Comparison of ENCODE assay signal across 1 cellular context in the genomic region with DNA sequence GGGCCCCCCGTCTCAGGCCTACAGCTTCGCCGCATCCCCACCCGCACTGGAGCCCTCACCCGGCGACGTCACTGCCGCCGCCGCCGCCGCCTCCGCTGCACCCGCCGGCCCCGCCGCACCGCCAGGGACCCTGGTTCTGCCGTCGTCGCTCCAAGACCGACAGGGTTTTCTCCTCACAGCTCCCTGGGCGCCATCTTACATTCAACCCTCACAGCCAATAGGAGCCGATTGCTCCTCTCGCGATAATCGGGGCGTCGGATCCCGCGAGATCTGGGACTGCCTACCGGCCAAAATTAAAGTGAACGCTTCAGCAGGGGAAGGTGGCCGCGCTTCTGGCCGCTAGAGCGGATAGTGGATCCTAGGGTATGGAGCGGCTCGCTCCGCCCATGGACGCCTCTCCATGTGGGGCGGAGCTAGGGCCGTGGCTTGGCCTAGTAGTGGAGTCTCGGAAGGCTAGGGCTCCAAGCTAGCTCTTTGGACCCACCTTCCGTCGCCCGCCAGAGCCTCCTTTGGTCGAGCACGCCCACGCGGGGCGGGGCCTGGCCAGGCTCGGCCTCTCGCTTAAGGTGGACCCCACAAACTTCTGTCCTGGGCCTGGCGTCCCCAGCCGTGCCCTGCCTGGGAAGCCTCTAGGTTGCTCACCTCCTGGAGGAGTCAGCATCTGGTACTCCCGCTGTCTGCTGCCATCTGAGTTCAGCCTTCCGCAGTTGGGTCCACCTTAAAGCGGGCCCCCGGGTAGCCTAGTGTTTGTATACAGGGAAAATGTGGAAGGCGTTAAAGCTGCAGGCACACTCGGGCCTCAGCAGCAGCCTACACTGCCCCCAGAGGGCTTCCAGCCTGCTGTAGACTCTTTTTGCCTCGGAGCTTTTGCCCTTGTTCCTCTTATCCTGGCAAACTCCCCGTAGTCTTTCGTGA.
TF ChIP-seq lines count a peak whose summit lies in the region.

A gene with protein sequence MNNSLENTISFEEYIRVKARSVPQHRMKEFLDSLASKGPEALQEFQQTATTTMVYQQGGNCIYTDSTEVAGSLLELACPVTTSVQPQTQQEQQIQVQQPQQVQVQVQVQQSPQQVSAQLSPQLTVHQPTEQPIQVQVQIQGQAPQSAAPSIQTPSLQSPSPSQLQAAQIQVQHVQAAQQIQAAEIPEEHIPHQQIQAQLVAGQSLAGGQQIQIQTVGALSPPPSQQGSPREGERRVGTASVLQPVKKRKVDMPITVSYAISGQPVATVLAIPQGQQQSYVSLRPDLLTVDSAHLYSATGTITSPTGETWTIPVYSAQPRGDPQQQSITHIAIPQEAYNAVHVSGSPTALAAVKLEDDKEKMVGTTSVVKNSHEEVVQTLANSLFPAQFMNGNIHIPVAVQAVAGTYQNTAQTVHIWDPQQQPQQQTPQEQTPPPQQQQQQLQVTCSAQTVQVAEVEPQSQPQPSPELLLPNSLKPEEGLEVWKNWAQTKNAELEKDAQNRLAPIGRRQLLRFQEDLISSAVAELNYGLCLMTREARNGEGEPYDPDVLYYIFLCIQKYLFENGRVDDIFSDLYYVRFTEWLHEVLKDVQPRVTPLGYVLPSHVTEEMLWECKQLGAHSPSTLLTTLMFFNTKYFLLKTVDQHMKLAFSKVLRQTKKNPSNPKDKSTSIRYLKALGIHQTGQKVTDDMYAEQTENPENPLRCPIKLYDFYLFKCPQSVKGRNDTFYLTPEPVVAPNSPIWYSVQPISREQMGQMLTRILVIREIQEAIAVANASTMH (minus strand): TSS at position 219 of the 915 bp plus-strand sequence. CDS start 17,054 bp downstream, outside the sequence.

TF ChIP-seq in HepG2, 621 proteins besides CTCF, POLR2A, EP300 and RAD21 (continued from another document and continues in another):
- TF ChIP-seq, protein P1, sequence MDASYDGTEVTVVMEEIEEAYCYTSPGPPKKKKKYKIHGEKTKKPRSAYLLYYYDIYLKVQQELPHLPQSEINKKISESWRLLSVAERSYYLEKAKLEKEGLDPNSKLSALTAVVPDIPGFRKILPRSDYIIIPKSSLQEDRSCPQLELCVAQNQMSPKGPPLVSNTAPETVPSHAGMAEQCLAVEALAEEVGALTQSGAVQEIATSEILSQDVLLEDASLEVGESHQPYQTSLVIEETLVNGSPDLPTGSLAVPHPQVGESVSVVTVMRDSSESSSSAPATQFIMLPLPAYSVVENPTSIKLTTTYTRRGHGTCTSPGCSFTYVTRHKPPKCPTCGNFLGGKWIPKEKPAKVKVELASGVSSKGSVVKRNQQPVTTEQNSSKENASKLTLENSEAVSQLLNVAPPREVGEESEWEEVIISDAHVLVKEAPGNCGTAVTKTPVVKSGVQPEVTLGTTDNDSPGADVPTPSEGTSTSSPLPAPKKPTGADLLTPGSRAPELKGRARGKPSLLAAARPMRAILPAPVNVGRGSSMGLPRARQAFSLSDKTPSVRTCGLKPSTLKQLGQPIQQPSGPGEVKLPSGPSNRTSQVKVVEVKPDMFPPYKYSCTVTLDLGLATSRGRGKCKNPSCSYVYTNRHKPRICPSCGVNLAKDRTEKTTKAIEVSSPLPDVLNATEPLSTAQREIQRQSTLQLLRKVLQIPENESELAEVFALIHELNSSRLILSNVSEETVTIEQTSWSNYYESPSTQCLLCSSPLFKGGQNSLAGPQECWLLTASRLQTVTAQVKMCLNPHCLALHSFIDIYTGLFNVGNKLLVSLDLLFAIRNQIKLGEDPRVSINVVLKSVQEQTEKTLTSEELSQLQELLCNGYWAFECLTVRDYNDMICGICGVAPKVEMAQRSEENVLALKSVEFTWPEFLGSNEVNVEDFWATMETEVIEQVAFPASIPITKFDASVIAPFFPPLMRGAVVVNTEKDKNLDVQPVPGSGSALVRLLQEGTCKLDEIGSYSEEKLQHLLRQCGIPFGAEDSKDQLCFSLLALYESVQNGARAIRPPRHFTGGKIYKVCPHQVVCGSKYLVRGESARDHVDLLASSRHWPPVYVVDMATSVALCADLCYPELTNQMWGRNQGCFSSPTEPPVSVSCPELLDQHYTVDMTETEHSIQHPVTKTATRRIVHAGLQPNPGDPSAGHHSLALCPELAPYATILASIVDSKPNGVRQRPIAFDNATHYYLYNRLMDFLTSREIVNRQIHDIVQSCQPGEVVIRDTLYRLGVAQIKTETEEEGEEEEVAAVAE (CRISPR knock-in tag; IDR thresholded peaks at IDR 0.05; ENCODE audit: borderline replicate concordance), result peak; percentile 17; the same call in 1 of the 2 replicates
- TF ChIP-seq ZFP36 (IDR thresholded peaks at IDR 0.05; ENCODE audit: borderline replicate concordance, low read depth, low read length, partially characterized antibody) (no peak), ZNF558 (CRISPR knock-in tag; IDR thresholded peaks at IDR 0.05; ENCODE audit: borderline replicate concordance) (no peak), NPAS2 (CRISPR knock-in tag; IDR thresholded peaks at IDR 0.05; ENCODE audit: borderline replicate concordance) (no peak), SIN3B (IDR thresholded peaks at IDR 0.05; ENCODE audit: low read length) (peak; percentile 89), RARA (CRISPR knock-in tag; IDR thresholded peaks at IDR 0.05) (no peak; the same call in 1 of the 2 replicates), ZFP62 (CRISPR knock-in tag; IDR thresholded peaks at IDR 0.05) (no peak), HOXA5 (CRISPR knock-in tag; IDR thresholded peaks at IDR 0.05) (no peak), ZNF644 (CRISPR knock-in tag; IDR thresholded peaks at IDR 0.05; ENCODE audit: low read depth) (no peak), ELF1 (CRISPR knock-in tag; IDR thresholded peaks at IDR 0.05) (no peak; the same call in 1 of the 2 replicates), ZNF550 (CRISPR knock-in tag; IDR thresholded peaks at IDR 0.05; ENCODE audit: borderline replicate concordance) (no peak), ZNF891 (CRISPR knock-in tag; IDR thresholded peaks at IDR 0.05) (peak; percentile 4; the same call in 1 of the 2 replicates), ZNF616 (CRISPR knock-in tag; IDR thresholded peaks at IDR 0.05; ENCODE audit: low read depth) (peak; percentile 37), ADNP (CRISPR knock-in tag; IDR thresholded peaks at IDR 0.05) (no peak), RXRB (CRISPR knock-in tag; IDR thresholded peaks at IDR 0.05; ENCODE audit: borderline replicate concordance) (0 out of 2 replicates have a peak, but pooled peaks have one; percentile 44), GATAD1 (CRISPR knock-in tag; IDR thresholded peaks at IDR 0.05) (peak; percentile 94), KLF11 (CRISPR knock-in tag; IDR thresholded peaks at IDR 0.05) (no peak; the same call in 1 of the 2 replicates), SRSF4 (IDR thresholded peaks at IDR 0.05; ENCODE audit: low read depth, low read length, poor library complexity, severe bottlenecking) (no peak), POLR2AphosphoS5 (IDR thresholded peaks at IDR 0.05; ENCODE audit: low read depth, low read length) (peak; percentile 78), ZNF792 (CRISPR knock-in tag; IDR thresholded peaks at IDR 0.05) (peak; percentile 55; the same call in 1 of the 2 replicates), ZC3H13 (CRISPR knock-in tag; IDR thresholded peaks at IDR 0.05) (peak; percentile 91)
- TF ChIP-seq, protein P2, sequence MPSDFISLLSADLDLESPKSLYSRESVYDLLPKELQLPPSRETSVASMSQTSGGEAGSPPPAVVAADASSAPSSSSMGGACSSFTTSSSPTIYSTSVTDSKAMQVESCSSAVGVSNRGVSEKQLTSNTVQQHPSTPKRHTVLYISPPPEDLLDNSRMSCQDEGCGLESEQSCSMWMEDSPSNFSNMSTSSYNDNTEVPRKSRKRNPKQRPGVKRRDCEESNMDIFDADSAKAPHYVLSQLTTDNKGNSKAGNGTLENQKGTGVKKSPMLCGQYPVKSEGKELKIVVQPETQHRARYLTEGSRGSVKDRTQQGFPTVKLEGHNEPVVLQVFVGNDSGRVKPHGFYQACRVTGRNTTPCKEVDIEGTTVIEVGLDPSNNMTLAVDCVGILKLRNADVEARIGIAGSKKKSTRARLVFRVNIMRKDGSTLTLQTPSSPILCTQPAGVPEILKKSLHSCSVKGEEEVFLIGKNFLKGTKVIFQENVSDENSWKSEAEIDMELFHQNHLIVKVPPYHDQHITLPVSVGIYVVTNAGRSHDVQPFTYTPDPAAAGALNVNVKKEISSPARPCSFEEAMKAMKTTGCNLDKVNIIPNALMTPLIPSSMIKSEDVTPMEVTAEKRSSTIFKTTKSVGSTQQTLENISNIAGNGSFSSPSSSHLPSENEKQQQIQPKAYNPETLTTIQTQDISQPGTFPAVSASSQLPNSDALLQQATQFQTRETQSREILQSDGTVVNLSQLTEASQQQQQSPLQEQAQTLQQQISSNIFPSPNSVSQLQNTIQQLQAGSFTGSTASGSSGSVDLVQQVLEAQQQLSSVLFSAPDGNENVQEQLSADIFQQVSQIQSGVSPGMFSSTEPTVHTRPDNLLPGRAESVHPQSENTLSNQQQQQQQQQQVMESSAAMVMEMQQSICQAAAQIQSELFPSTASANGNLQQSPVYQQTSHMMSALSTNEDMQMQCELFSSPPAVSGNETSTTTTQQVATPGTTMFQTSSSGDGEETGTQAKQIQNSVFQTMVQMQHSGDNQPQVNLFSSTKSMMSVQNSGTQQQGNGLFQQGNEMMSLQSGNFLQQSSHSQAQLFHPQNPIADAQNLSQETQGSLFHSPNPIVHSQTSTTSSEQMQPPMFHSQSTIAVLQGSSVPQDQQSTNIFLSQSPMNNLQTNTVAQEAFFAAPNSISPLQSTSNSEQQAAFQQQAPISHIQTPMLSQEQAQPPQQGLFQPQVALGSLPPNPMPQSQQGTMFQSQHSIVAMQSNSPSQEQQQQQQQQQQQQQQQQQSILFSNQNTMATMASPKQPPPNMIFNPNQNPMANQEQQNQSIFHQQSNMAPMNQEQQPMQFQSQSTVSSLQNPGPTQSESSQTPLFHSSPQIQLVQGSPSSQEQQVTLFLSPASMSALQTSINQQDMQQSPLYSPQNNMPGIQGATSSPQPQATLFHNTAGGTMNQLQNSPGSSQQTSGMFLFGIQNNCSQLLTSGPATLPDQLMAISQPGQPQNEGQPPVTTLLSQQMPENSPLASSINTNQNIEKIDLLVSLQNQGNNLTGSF (CRISPR knock-in tag; IDR thresholded peaks at IDR 0.05), result no peak
- TF ChIP-seq, protein P3, sequence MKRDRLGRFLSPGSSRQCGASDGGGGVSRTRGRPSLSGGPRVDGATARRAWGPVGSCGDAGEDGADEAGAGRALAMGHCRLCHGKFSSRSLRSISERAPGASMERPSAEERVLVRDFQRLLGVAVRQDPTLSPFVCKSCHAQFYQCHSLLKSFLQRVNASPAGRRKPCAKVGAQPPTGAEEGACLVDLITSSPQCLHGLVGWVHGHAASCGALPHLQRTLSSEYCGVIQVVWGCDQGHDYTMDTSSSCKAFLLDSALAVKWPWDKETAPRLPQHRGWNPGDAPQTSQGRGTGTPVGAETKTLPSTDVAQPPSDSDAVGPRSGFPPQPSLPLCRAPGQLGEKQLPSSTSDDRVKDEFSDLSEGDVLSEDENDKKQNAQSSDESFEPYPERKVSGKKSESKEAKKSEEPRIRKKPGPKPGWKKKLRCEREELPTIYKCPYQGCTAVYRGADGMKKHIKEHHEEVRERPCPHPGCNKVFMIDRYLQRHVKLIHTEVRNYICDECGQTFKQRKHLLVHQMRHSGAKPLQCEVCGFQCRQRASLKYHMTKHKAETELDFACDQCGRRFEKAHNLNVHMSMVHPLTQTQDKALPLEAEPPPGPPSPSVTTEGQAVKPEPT (CRISPR knock-in tag; IDR thresholded peaks at IDR 0.05; ENCODE audit: low read depth), result peak; percentile 100
- TF ChIP-seq, protein P4, sequence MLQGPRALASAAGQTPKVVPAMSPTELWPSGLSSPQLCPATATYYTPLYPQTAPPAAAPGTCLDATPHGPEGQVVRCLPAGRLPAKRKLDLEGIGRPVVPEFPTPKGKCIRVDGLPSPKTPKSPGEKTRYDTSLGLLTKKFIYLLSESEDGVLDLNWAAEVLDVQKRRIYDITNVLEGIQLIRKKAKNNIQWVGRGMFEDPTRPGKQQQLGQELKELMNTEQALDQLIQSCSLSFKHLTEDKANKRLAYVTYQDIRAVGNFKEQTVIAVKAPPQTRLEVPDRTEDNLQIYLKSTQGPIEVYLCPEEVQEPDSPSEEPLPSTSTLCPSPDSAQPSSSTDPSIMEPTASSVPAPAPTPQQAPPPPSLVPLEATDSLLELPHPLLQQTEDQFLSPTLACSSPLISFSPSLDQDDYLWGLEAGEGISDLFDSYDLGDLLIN (CRISPR knock-in tag; IDR thresholded peaks at IDR 0.05; ENCODE audit: borderline replicate concordance), result no peak
- TF ChIP-seq, protein P5, sequence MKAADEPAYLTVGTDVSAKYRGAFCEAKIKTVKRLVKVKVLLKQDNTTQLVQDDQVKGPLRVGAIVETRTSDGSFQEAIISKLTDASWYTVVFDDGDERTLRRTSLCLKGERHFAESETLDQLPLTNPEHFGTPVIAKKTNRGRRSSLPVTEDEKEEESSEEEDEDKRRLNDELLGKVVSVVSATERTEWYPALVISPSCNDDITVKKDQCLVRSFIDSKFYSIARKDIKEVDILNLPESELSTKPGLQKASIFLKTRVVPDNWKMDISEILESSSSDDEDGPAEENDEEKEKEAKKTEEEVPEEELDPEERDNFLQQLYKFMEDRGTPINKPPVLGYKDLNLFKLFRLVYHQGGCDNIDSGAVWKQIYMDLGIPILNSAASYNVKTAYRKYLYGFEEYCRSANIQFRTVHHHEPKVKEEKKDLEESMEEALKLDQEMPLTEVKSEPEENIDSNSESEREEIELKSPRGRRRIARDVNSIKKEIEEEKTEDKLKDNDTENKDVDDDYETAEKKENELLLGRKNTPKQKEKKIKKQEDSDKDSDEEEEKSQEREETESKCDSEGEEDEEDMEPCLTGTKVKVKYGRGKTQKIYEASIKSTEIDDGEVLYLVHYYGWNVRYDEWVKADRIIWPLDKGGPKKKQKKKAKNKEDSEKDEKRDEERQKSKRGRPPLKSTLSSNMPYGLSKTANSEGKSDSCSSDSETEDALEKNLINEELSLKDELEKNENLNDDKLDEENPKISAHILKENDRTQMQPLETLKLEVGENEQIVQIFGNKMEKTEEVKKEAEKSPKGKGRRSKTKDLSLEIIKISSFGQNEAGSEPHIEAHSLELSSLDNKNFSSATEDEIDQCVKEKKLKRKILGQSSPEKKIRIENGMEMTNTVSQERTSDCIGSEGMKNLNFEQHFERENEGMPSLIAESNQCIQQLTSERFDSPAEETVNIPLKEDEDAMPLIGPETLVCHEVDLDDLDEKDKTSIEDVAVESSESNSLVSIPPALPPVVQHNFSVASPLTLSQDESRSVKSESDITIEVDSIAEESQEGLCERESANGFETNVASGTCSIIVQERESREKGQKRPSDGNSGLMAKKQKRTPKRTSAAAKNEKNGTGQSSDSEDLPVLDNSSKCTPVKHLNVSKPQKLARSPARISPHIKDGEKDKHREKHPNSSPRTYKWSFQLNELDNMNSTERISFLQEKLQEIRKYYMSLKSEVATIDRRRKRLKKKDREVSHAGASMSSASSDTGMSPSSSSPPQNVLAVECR (CRISPR knock-in tag; IDR thresholded peaks at IDR 0.05; ENCODE audit: borderline replicate concordance), result peak; percentile 88; the same call in 1 of the 2 replicates
- TF ChIP-seq, protein P6, sequence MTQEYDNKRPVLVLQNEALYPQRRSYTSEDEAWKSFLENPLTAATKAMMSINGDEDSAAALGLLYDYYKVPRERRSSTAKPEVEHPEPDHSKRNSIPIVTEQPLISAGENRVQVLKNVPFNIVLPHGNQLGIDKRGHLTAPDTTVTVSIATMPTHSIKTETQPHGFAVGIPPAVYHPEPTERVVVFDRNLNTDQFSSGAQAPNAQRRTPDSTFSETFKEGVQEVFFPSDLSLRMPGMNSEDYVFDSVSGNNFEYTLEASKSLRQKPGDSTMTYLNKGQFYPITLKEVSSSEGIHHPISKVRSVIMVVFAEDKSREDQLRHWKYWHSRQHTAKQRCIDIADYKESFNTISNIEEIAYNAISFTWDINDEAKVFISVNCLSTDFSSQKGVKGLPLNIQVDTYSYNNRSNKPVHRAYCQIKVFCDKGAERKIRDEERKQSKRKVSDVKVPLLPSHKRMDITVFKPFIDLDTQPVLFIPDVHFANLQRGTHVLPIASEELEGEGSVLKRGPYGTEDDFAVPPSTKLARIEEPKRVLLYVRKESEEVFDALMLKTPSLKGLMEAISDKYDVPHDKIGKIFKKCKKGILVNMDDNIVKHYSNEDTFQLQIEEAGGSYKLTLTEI (CRISPR knock-in tag; conservative IDR thresholded peaks at IDR 0.05), result no peak
- TF ChIP-seq, protein P7, sequence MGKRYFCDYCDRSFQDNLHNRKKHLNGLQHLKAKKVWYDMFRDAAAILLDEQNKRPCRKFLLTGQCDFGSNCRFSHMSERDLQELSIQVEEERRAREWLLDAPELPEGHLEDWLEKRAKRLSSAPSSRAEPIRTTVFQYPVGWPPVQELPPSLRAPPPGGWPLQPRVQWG (CRISPR knock-in tag; IDR thresholded peaks at IDR 0.05; ENCODE audit: borderline replicate concordance, low read depth), result no peak
